8 cellular contexts compared by ENCODE assay signal in genomic region chr17:31858647-31859486, GRCh38. TPM values are rescaled to one million over a fixed set of nuclear protein-coding genes. Genes with fewer than 3 reads are reported as not detected.
DNase-seq lines count a peak whose midpoint lies in the region; FAIRE-seq and TF ChIP-seq lines count a peak whose summit lies in the region.

Gene COPRS (minus strand): TSS chr17:31859244. CDS start chr17:31859199, 45 bp downstream.

- no peak within 1 kb of the TSS for H3K27ac ChIP-seq in OCI-LY1 (ENCODE audit: low read depth, low read length, poor library complexity, severe bottlenecking)
- peak within 1 kb of the TSS; percentile 4 for H3K27ac ChIP-seq in endothelial cell of umbilical vein (ENCODE audit: insufficient read depth, low read depth, low read length)

- H3K4me2 ChIP-seq in OCI-LY1 (ENCODE audit: low read length): peak within 1 kb of the TSS; percentile 86
- peak within 1 kb of the TSS; percentile 90 for H3K4me2 ChIP-seq in endothelial cell of umbilical vein (ENCODE audit: insufficient read depth, low read length)

- H4K20me1 ChIP-seq in OCI-LY1 (ENCODE audit: insufficient read depth, low read length): no peaks in the 10 kb centered on the region
- H4K20me1 ChIP-seq in endothelial cell of umbilical vein (replicated peaks; ENCODE audit: control insufficient read depth, extremely low read depth, insufficient read depth, low read length): no peaks in the 10 kb centered on the region

- CTCF ChIA-PET in AG04449 (lab: Yijun Ruan, JAX): interaction anchor here (0.6 to 10.5 kb wide), 6 partner anchors 12 to 422 kb away, joined by 3 to 82 read pairs (median 4); no protein-coding TSS in a partner anchor
- CTCF ChIA-PET in endothelial cell of umbilical vein (lab: Charles Lee): interaction anchor here (0.7 to 1.6 kb wide), 5 partner anchors 16 to 302 kb away, joined by 3 to 8 read pairs (median 3); partner anchors contain the start of gene UTP6

- intact Hi-C loops in endothelial cell of umbilical vein (cut with micrococcal nuclease): loop anchor here (1.0 to 10.0 kb wide), 3 partner anchors 42 to 764 kb away; partner anchors contain the start of genes NF1 and UTP6

- H2AFZ ChIP-seq in OCI-LY1 (ENCODE audit: low read length) (no peak within 1 kb of the TSS), endothelial cell of umbilical vein (ENCODE audit: low read depth, low read length) (peak within 1 kb of the TSS; percentile 87)

- BruUV-seq in endothelial cell of umbilical vein (replicated peaks; lab: Mats Ljungman, UMichigan): no TSS peak

- peak; percentile 79 for FAIRE-seq in endothelial cell of umbilical vein (lab: Jason Lieb, UNC)

- H3K4me1 ChIP-seq in OCI-LY1 (ENCODE audit: insufficient read depth, low read length, severe bottlenecking): peaks cover 22% of the 10 kb centered on the region
- peaks cover 12% of the 10 kb centered on the region for H3K4me1 ChIP-seq in endothelial cell of umbilical vein (ENCODE audit: control insufficient read depth, extremely low read depth, insufficient read depth, low read length)

- TF ChIP-seq POLR2A in GM18951 (IDR thresholded peaks at IDR 0.05; ENCODE audit: extremely low read depth, insufficient read depth, insufficient read length): peak; percentile 64
- peak; percentile 67 for TF ChIP-seq POLR2A in endothelial cell of umbilical vein (IDR thresholded peaks at IDR 0.05; ENCODE audit: low read depth, low read length)

- peak; percentile 26 for TF ChIP-seq CTCF in AG04449 (IDR thresholded peaks at IDR 0.05; ENCODE audit: insufficient read depth, low read length, missing control alignments)
- no peak for TF ChIP-seq CTCF in OCI-LY1 (IDR thresholded peaks at IDR 0.05; ENCODE audit: low read length)
- TF ChIP-seq CTCF in endothelial cell of umbilical vein (IDR thresholded peaks at IDR 0.05; ENCODE audit: extremely low read depth in 1 of 2, insufficient read depth in 1 of 2, low read depth in 1 of 2, low read length in 2 of 2): peak in 1 of 2 donors; percentile 8

- H3K9ac ChIP-seq in OCI-LY1 (ENCODE audit: low read length) (peak within 1 kb of the TSS; percentile 73), endothelial cell of umbilical vein (replicated peaks; ENCODE audit: extremely low read depth, insufficient read depth, low read length) (peak within 1 kb of the TSS; percentile 61)

- H3K9me3 ChIP-seq in OCI-LY1 (ENCODE audit: low read length) (no peaks in the 10 kb centered on the region), endothelial cell of umbilical vein (replicated peaks; ENCODE audit: control insufficient read depth, insufficient read depth, low read length) (no peaks in the 10 kb centered on the region)

- no peaks in the 10 kb centered on the region for H3K9me1 ChIP-seq in endothelial cell of umbilical vein (replicated peaks; ENCODE audit: control insufficient read depth, extremely low read depth, insufficient read depth, low read length)

- POLR2A ChIA-PET in AG04449 (lab: Yijun Ruan, JAX): interaction anchor here (0.7 kb wide), 1 partner anchor 262 kb away, joined by 3 read pairs; no protein-coding TSS in a partner anchor
- POLR2A ChIA-PET in endothelial cell of umbilical vein (lab: Charles Lee): no interaction called here

- no peaks in the 10 kb centered on the region for H3F3A ChIP-seq in OCI-LY1 (ENCODE audit: insufficient read depth, low read length)

- H3K36me3 ChIP-seq in OCI-LY1 (ENCODE audit: insufficient read depth, low read length) (peaks cover 23% of the 10 kb centered on the region), endothelial cell of umbilical vein (ENCODE audit: control insufficient read depth in 2 of 2, extremely low read depth in 1 of 2, insufficient read depth in 2 of 2, low read length in 2 of 2) (peaks cover 3 to 7% of the 10 kb centered on the region in 2 experiments)

- DNase-seq in AG04449 (ENCODE audit: low read depth, low spot score): no peak
- peak; percentile 92 for DNase-seq in HK-2 (ENCODE audit: unreplicated experiment)
- peak; percentile 88 for DNase-seq in activated CD8-positive, alpha-beta memory T cell treated with anti-CD3 and anti-CD28 coated beads, Interleukin-2, amount 50 U/mL, for 48 hours
- peak; percentile 78 for DNase-seq in endothelial cell of umbilical vein (ENCODE audit: low read depth, low spot score)
- DNase-seq in midbrain (lab: John Stamatoyannopoulos, UW): peak; percentile 85
- peak; percentile 70 to 75 for DNase-seq in stimulated activated CD8-positive, alpha-beta memory T cell treated with anti-CD3 and anti-CD28 coated beads, Interleukin-15, amount 100 ng/mL, for 48 hours (ENCODE audit: low read depth in 2 of 2)

- H3K79me2 ChIP-seq in OCI-LY1 (ENCODE audit: insufficient read depth, low read length): no peaks in the 10 kb centered on the region
- H3K79me2 ChIP-seq in endothelial cell of umbilical vein (ENCODE audit: control insufficient read depth, insufficient read depth, low read length): peaks cover 9% of the 10 kb centered on the region

- H3K4me3 ChIP-seq in AG04449 (ENCODE audit: low read depth, low read length): peak within 1 kb of the TSS; percentile 72
- peak within 1 kb of the TSS; percentile 77 for H3K4me3 ChIP-seq in OCI-LY1 (ENCODE audit: low read depth, low read length, poor library complexity, severe bottlenecking)
- H3K4me3 ChIP-seq in endothelial cell of umbilical vein (replicated peaks in 1 of 3; ENCODE audit: insufficient read depth in 1 of 3, low read depth in 1 of 3, low read length in 3 of 3): peak within 1 kb of the TSS; percentile 44 to 82 (median 77)

- H3K27me3 ChIP-seq in OCI-LY1 (ENCODE audit: insufficient read depth, low read length) (no peaks in the 10 kb centered on the region), endothelial cell of umbilical vein (ENCODE audit: control insufficient read depth in 2 of 2, insufficient read depth in 2 of 2, low read length in 2 of 2) (no peaks in the 10 kb centered on the region)

- in situ Hi-C loops in GM18951 (cut with MboI; ENCODE audit: low sequenced_read_pairs, unreplicated experiment): no loop called here

- dilution Hi-C loops in endothelial cell of umbilical vein (cut with MboI; ENCODE audit: extremely low pct_ligation_motif_present, low sequenced_read_pairs): no loop called here

- no peaks in the 10 kb centered on the region for H3K9me2 ChIP-seq in OCI-LY1 (ENCODE audit: low read depth, low read length)

TF ChIP-seq in endothelial cell of umbilical vein, 7 proteins besides CTCF, POLR2A, EP300 and RAD21:
- TF ChIP-seq EZH2 (IDR thresholded peaks at IDR 0.05; ENCODE audit: borderline replicate concordance, low read depth, low read length, severe bottlenecking) (no peak), FOS (IDR thresholded peaks at IDR 0.05; ENCODE audit: borderline replicate concordance, insufficient read depth, low read length) (no peak), POLR2AphosphoS5 (IDR thresholded peaks at IDR 0.05; ENCODE audit: insufficient read depth, low read depth, low read length) (peak; percentile 74), GATA2 (IDR thresholded peaks at IDR 0.05; ENCODE audit: insufficient read depth, insufficient read length, low read depth, low read length) (no peak), MAX (IDR thresholded peaks at IDR 0.05; ENCODE audit: insufficient read depth, insufficient read length) (peak; percentile 78), MYC (IDR thresholded peaks at IDR 0.05; ENCODE audit: low read depth, low read length) (no peak), JUN (IDR thresholded peaks at IDR 0.05; ENCODE audit: borderline replicate concordance, insufficient read depth, insufficient read length, low read depth) (no peak)
TF ChIP-seq in endothelial cell of umbilical vein: peak in this region for 2.

RNA-seq across cellular contexts. Expression of gene COPRS, which starts in this region (rescaled TPM):
- 48.0 and 48.8 TPM in 2 replicates for total RNA-seq in endothelial cell of umbilical vein
- 41.3 and 43.1 TPM in 2 replicates for polyA plus RNA-seq in endothelial cell of umbilical vein
- 41.4 and 42.2 TPM in 2 replicates for polyA plus RNA-seq in endothelial cell of umbilical vein (2011; cell fraction: cytosol; rRNA removed)
- polyA plus RNA-seq in endothelial cell of umbilical vein (2011; cell fraction: nucleus; rRNA removed): 16.8 and 18.7 TPM in 2 replicates
- 61.2 and 72.5 TPM in 2 replicates for polyA plus RNA-seq in endothelial cell of umbilical vein (2012)
- 23.3 and 24.1 TPM in 2 replicates for polyA minus RNA-seq in endothelial cell of umbilical vein
- polyA minus RNA-seq in endothelial cell of umbilical vein (2011; cell fraction: cytosol; rRNA and poly(A)+ RNA removed): 30.9 TPM
- 5.1 and 7.0 TPM in 2 replicates for polyA minus RNA-seq in endothelial cell of umbilical vein (2011; cell fraction: nucleus; rRNA and poly(A)+ RNA removed)
